20 cellular contexts compared by ENCODE assay signal in the genomic region with DNA sequence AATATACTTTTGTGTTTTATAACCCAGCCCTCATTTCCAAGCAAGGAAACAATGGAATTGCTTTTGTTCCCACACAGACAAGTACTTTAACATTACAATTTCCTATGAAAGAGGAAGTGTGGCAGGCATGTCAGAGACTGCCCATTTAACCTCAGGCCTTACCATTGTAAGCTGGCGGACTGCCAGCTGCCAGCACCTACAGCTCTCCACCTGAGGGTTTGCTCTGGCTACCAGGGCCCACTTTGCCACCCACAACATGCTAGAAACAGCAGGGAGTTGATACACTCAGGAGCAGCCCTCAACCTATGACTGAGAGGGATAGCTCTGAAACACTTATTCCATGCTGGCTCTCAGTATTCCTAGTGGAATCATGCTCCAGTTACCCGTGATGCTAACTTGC.
DNase-seq lines count a peak whose midpoint lies in the region; ATAC-seq and TF ChIP-seq lines count a peak whose summit lies in the region.
"Had no signal": no experiment of that assay in that cellular context is flagged by ENCODE, and none has a peak within 500 bp of the region (broad histone marks: within the 10 kb centered on the region; RNA-seq: fewer than 3 reads in every experiment).

No MANE protein-coding gene starts in this region.

- H3K27ac Mint-ChIP-seq in memory B cell = no peak overlapping the region
- H3K27ac Mint-ChIP-seq: B cell; HFFc6; T-helper 2 cell treated with Interferon-gamma antibody and Interleukin-4, amounts not matched to agents 5 μg/mL and 100 μg/mL, for 36 hours had no signal

- no peaks in the 10 kb centered on the region for H3K9me3 Mint-ChIP-seq in memory B cell
- H3K9me3 Mint-ChIP-seq: HFFc6; T-helper 2 cell treated with Interferon-gamma antibody and Interleukin-4, amounts not matched to agents 5 μg/mL and 100 μg/mL, for 36 hours had no signal

- no peak for TF ChIP-seq CTCF in RWPE2 (IDR thresholded peaks at IDR 0.05; ENCODE audit: poor library complexity, severe bottlenecking)

- no peaks in the 10 kb centered on the region for H3K27me3 Mint-ChIP-seq in memory B cell
- H3K27me3 Mint-ChIP-seq: B cell had no signal

- no peak overlapping the region for H3K4me3 ChIP-seq in RWPE2 (ENCODE audit: severe bottlenecking)
- H3K4me3 ChIP-seq: SJSA1 had no signal

- H3K36me3 ChIP-seq in RWPE2 (ENCODE audit: low read depth) = no peaks in the 10 kb centered on the region
- H3K36me3 ChIP-seq: SJSA1 had no signal

- H3K9me3 ChIP-seq in RWPE2 (ENCODE audit: severe bottlenecking) = no peaks in the 10 kb centered on the region
- H3K9me3 ChIP-seq: SJSA1 had no signal

- no peaks in the 10 kb centered on the region for H3K36me3 Mint-ChIP-seq in memory B cell

- peaks cover 4% of the 10 kb centered on the region for H3K4me1 Mint-ChIP-seq in memory B cell
- H3K4me1 Mint-ChIP-seq: B cell had no signal

- no peaks in the 10 kb centered on the region for H3K4me1 ChIP-seq in RWPE2 (ENCODE audit: insufficient read depth, poor library complexity, severe bottlenecking)
- H3K4me1 ChIP-seq: SJSA1 had no signal

- DNase-seq in DMS53 (lab: John Stamatoyannopoulos, UW) (peak; percentile 44), DMS53 treated with DMSO at 0.1 percent for 48 hours (lab: John Stamatoyannopoulos, UW; ENCODE audit: unreplicated experiment) (no peak), KBM-7 (peak; percentile 8), RWPE2 (ENCODE audit: low spot score) (no peak), memory B cell (ENCODE audit: low spot score in 2 of 2) (no peak), islet precursor cell (no peak)
- DNase-seq in activated CD4-positive, alpha-beta T cell treated with anti-CD3 and anti-CD28 coated beads for 48 hours = no peak
- DNase-seq: activated CD4-positive, alpha-beta T cell treated with anti-CD3 and anti-CD28 coated beads for 1 hour; activated naive CD4-positive, alpha-beta T cell treated with Interleukin-2 at 50 U/mL for 16 hours; anterior cingulate cortex; GF-D8; HFFc6; NCI-H2227 treated with DMSO at 0.1 percent for 48 hours; right cardiac atrium had no signal

- H3K4me3 Mint-ChIP-seq in memory B cell = no peak overlapping the region
- H3K4me3 Mint-ChIP-seq: B cell; HFFc6; T-helper 2 cell treated with Interferon-gamma antibody and Interleukin-4, amounts not matched to agents 5 μg/mL and 100 μg/mL, for 36 hours had no signal

- in situ Hi-C loops in KBM-7 (cut with MboI; ENCODE audit: low pct_unique_long_range_greater_than_20kb, low sequenced_read_pairs) = no loop called here

- ATAC-seq in RWPE2 (ENCODE audit: low read depth) (peak; percentile 38; the same call in 1 of the 3 replicates), memory B cell (ENCODE audit: low read depth) (peak; percentile 35), GM19452 (IDR thresholded peaks at IDR 0.05; ENCODE audit: unreplicated experiment) (no peak)
- ATAC-seq: left colon, right cardiac atrium had no signal

- H3K27me3 ChIP-seq in RWPE2 (ENCODE audit: insufficient read depth, poor library complexity, severe bottlenecking) = no peaks in the 10 kb centered on the region
- H3K27me3 ChIP-seq: SJSA1 had no signal

- no peak overlapping the region for H3K27ac ChIP-seq in RWPE2 (ENCODE audit: poor library complexity, severe bottlenecking)
- H3K27ac ChIP-seq: 22Rv1, SJSA1 had no signal

Comparison
In these comparisons a context has a peak if more than half of its experiments do, and no peak if none do; other contexts are left out.
1. DNase-seq: peak in DMS53 (single experiment) and KBM-7 (single experiment); none in DMS53 treated with DMSO at 0.1 percent for 48 hours (single experiment), RWPE2 (single experiment), memory B cell (0 of 2), activated CD4-positive, alpha-beta T cell treated with anti-CD3 and anti-CD28 coated beads for 48 hours (single experiment) and islet precursor cell (single experiment).